Comparison of ENCODE assay signal across 1 cellular context in genomic region chr9:111481885-111482636, GRCh38.
A peak's percentile ranks its signal among the peaks of the same experiment; 100 is the strongest.
TF ChIP-seq lines count a peak whose summit lies in the region.

No MANE protein-coding gene starts in this region.

TF ChIP-seq in K562, 482 proteins besides CTCF, POLR2A, EP300 and RAD21 (continued from another document and continues in another):
- TF ChIP-seq ZNF644 (tag; IDR thresholded peaks at IDR 0.05; ENCODE audit: low read depth): 0 out of 2 replicates have a peak, but pooled peaks have one; percentile 3
- no peak for TF ChIP-seq HNRNPLL (IDR thresholded peaks at IDR 0.05; ENCODE audit: low read depth, low read length, poor library complexity, severe bottlenecking)
- TF ChIP-seq KDM1A (IDR thresholded peaks at IDR 0.05): 0 out of 4 replicates have a peak, but pooled peaks of 1 of the 2 experiments have one; percentile 14
- TF ChIP-seq ZNF41 (CRISPR knock-in tag; conservative IDR thresholded peaks at IDR 0.05): no peak
- TF ChIP-seq CEBPG (CRISPR knock-in tag; IDR thresholded peaks at IDR 0.05): no peak; the same call in 1 of the 2 replicates
- peak; percentile 51 to 70; a peak in 3 of 4 replicates for TF ChIP-seq CEBPG (tag; conservative IDR thresholded peaks at IDR 0.05 in 1 of 2, IDR thresholded peaks at IDR 0.05 in 1 of 2)
- no peak for TF ChIP-seq ARID4B (CRISPR knock-in tag; IDR thresholded peaks at IDR 0.05)
- no peak for TF ChIP-seq USF2 (CRISPR knock-in tag; IDR thresholded peaks at IDR 0.05)
- TF ChIP-seq MAX (CRISPR knock-in tag; IDR thresholded peaks at IDR 0.05): 0 out of 2 replicates have a peak, but pooled peaks have one; percentile 19
- TF ChIP-seq U2AF2 (optimal IDR thresholded peaks at IDR 0.05; ENCODE audit: low read depth, low read length): no peak
- no peak for TF ChIP-seq ZBTB9 (CRISPR knock-in tag; IDR thresholded peaks at IDR 0.05)
- 0 out of 2 replicates have a peak, but pooled peaks have one; percentile 7 for TF ChIP-seq NFIC (IDR thresholded peaks at IDR 0.05)
- no peak for TF ChIP-seq CHAMP1 (IDR thresholded peaks at IDR 0.05)
- no peak for TF ChIP-seq HEY1 (CRISPR knock-in tag; IDR thresholded peaks at IDR 0.05; ENCODE audit: borderline replicate concordance)
- TF ChIP-seq SIX5 (IDR thresholded peaks at IDR 0.05; ENCODE audit: borderline replicate concordance in 1 of 2, insufficient read depth in 1 of 2, low read depth in 1 of 2, low read length in 2 of 2): no peak
- no peak for TF ChIP-seq TFE3 (CRISPR knock-in tag; IDR thresholded peaks at IDR 0.05)
- peak; percentile 51 for TF ChIP-seq EP400 (IDR thresholded peaks at IDR 0.05)
- no peak for TF ChIP-seq ZNF699 (CRISPR knock-in tag; IDR thresholded peaks at IDR 0.05; ENCODE audit: insufficient replicate concordance)
- TF ChIP-seq E2F5 (CRISPR knock-in tag; IDR thresholded peaks at IDR 0.05): no peak
- no peak for TF ChIP-seq ILK (tag; IDR thresholded peaks at IDR 0.05; ENCODE audit: borderline replicate concordance, low read depth)
- TF ChIP-seq ARID1B (IDR thresholded peaks at IDR 0.05): 0 out of 2 replicates have a peak, but pooled peaks have one; percentile 11
- TF ChIP-seq ZNF407 (IDR thresholded peaks at IDR 0.05; ENCODE audit: low read depth): no peak
- TF ChIP-seq ZNF592 (IDR thresholded peaks at IDR 0.05): 0 out of 2 replicates have a peak, but pooled peaks have one; percentile 46
- TF ChIP-seq CBFB (CRISPR knock-in tag; IDR thresholded peaks at IDR 0.05): no peak
- TF ChIP-seq GATAD2A (IDR thresholded peaks at IDR 0.05): no peak
- TF ChIP-seq ZNF263 (CRISPR knock-in tag; IDR thresholded peaks at IDR 0.05; ENCODE audit: borderline replicate concordance): no peak
- TF ChIP-seq YY1 (IDR thresholded peaks at IDR 0.05; ENCODE audit: borderline replicate concordance in 1 of 3, control insufficient read depth in 1 of 3, extremely low read depth in 1 of 3, insufficient read depth in 3 of 3, insufficient read length in 1 of 3, insufficient replicate concordance in 2 of 3, low read depth in 1 of 3, low read length in 2 of 3): peak in 1 of 3 experiments; percentile 29
